14 cellular contexts compared by ENCODE assay signal in genomic region chr2:85756195-85756594, GRCh38. TPM values are rescaled to one million over a fixed set of nuclear protein-coding genes. Genes with fewer than 3 reads are reported as not detected.
DNase-seq lines count a peak whose midpoint lies in the region; ATAC-seq and TF ChIP-seq lines count a peak whose summit lies in the region.
"Had no signal": no experiment of that assay in that cellular context is flagged by ENCODE, and none has a peak within 500 bp of the region (broad histone marks: within the 10 kb centered on the region; RNA-seq: fewer than 3 reads in every experiment).

No MANE protein-coding gene starts in this region.

- intact Hi-C loops in uterus (cut with DNase I; ENCODE audit: low total_unique reads), result no loop called here

- peaks cover 18% of the 10 kb centered on the region for H3K27me3 Mint-ChIP-seq in glutamatergic neuron (ENCODE audit: unreplicated experiment)

- H4K91ac ChIP-seq in neuronal stem cell (ENCODE audit: low read depth, low read length, poor library complexity), result no peak overlapping the region

- no peak for TF ChIP-seq POLR2A in uterus (IDR thresholded peaks at IDR 0.05)

- no peak for TF ChIP-seq CTCF in SK-N-SH (IDR thresholded peaks at IDR 0.05)
- no peak for TF ChIP-seq CTCF in glutamatergic neuron (IDR thresholded peaks at IDR 0.05; ENCODE audit: partially characterized antibody, unreplicated experiment)
- no peak for TF ChIP-seq CTCF in uterus (IDR thresholded peaks at IDR 0.05)

- H3K79me1 ChIP-seq in neuronal stem cell (ENCODE audit: low read depth, low read length), result peaks cover 7% of the 10 kb centered on the region

- H2AK5ac ChIP-seq in neuronal stem cell (ENCODE audit: low read depth, low read length), result peak overlapping the region; percentile 34

- no peak for TF ChIP-seq RAD21 in SK-N-SH (IDR thresholded peaks at IDR 0.05; ENCODE audit: low read length)

- ATAC-seq in SK-N-SH treated with all-trans-retinoic acid at 6 μM for 48 hours (no peak), GM18502 (IDR thresholded peaks at IDR 0.05; ENCODE audit: poor library complexity, unreplicated experiment) (no peak), HG02970 (IDR thresholded peaks at IDR 0.05; ENCODE audit: low FRiP score, unreplicated experiment) (no peak)
- ATAC-seq: body of pancreas had no signal

- H2BK15ac ChIP-seq in neuronal stem cell (ENCODE audit: low read length), result no peak overlapping the region

- no peak for TF ChIP-seq EP300 in SK-N-SH (IDR thresholded peaks at IDR 0.05; ENCODE audit: borderline replicate concordance in 1 of 2, low read depth in 1 of 2, low read length in 1 of 2)

- H3K4ac ChIP-seq in neuronal stem cell (ENCODE audit: low read length), result no peak overlapping the region

- peak overlapping the region; percentile 42 for H3K14ac ChIP-seq in neuronal stem cell (ENCODE audit: low read length)

- H3K9me3 Mint-ChIP-seq in glutamatergic neuron (ENCODE audit: unreplicated experiment), result peaks cover 15% of the 10 kb centered on the region
- H3K9me3 Mint-ChIP-seq: H9 had no signal

- peaks cover 67% of the 10 kb centered on the region for H3K79me2 ChIP-seq in SK-N-SH (ENCODE audit: insufficient read depth)

- 83% methylated on average over 1 of the region's 6 CpGs for WGBS in SK-N-SH (ENCODE audit: low lambda C conversion rate)
- WGBS in neuronal stem cell (ENCODE audit: extremely low coverage in 2 of 2, insufficient read length in 2 of 2, insufficient replicate concordance in 1 of 2), 2 donors, result no CpG with 5 or more reads among the region's 6 CpGs

- H3K4me3 ChIP-seq in SK-N-SH (ENCODE audit: low read depth in 2 of 2, low read length in 1 of 2) (peak overlapping the region; percentile 7 to 79; a peak in 3 of 4 replicates), neuronal stem cell (ENCODE audit: low read length in 2 of 2) (peak overlapping the region in 1 of 2 donors; percentile 61), uterus (peak overlapping the region; percentile 65 to 68)
- H3K4me3 ChIP-seq: body of pancreas had no signal

- H2BK120ac ChIP-seq in neuronal stem cell (ENCODE audit: low read depth, low read length), result no peak overlapping the region

- peaks cover 13% of the 10 kb centered on the region for H3K4me1 Mint-ChIP-seq in glutamatergic neuron (ENCODE audit: low read depth, unreplicated experiment)

- H3K27ac Mint-ChIP-seq in glutamatergic neuron (ENCODE audit: unreplicated experiment), result no peak overlapping the region
- H3K27ac Mint-ChIP-seq: H9 had no signal

- H4K8ac ChIP-seq in neuronal stem cell (ENCODE audit: low read depth, low read length), result no peak overlapping the region

- peaks cover 13% of the 10 kb centered on the region for H3F3A ChIP-seq in SK-N-SH (replicated peaks; ENCODE audit: insufficient read depth)

- H3K4me2 ChIP-seq in SK-N-SH (peak overlapping the region; percentile 98), neuronal stem cell (ENCODE audit: insufficient read depth, low read length, poor library complexity, severe bottlenecking) (no peak overlapping the region)

- H3K36me3 ChIP-seq in SK-N-SH (replicated peaks in 1 of 2; ENCODE audit: control insufficient read depth in 1 of 2, insufficient read depth in 2 of 2, low read length in 1 of 2) (peaks cover 0 to 4% of the 10 kb centered on the region in 2 experiments), neuronal stem cell (replicated peaks in 1 of 2; ENCODE audit: control insufficient read depth in 2 of 2, insufficient read depth in 2 of 2, low read length in 2 of 2) (peaks cover 0 to 11% of the 10 kb centered on the region in 2 donors), uterus (no peaks in the 10 kb centered on the region)
- H3K36me3 ChIP-seq: pancreas had no signal

- H3K27me3 ChIP-seq in SK-N-SH (ENCODE audit: insufficient read depth) (no peaks in the 10 kb centered on the region), neuronal stem cell (ENCODE audit: control insufficient read depth in 3 of 3, insufficient read depth in 3 of 3, low read depth in 1 of 3, low read length in 3 of 3) (peaks cover 0 to 58% (median 3%) of the 10 kb centered on the region in 3 experiments), uterus (no peaks in the 10 kb centered on the region)
- H3K27me3 ChIP-seq: pancreas had no signal

- peak overlapping the region; percentile 63; the same call in 1 of the 2 replicates for H3K9ac ChIP-seq in SK-N-SH
- no peak overlapping the region for H3K9ac ChIP-seq in neuronal stem cell (ENCODE audit: low read depth, low read length, poor library complexity)

- peak overlapping the region; percentile 63 for H2BK12ac ChIP-seq in neuronal stem cell (ENCODE audit: low read length)

- no peak overlapping the region for H2AFZ ChIP-seq in SK-N-SH (ENCODE audit: low read depth)
- no peak overlapping the region for H2AFZ ChIP-seq in neuronal stem cell (ENCODE audit: low read length)

- H3K4me3 Mint-ChIP-seq in glutamatergic neuron (ENCODE audit: unreplicated experiment), result peak overlapping the region; percentile 91

- H3K27ac ChIP-seq in SK-N-SH (ENCODE audit: low read depth in 2 of 2, low read length in 1 of 2) (no peak overlapping the region), neuronal stem cell (replicated peaks; ENCODE audit: low read length) (no peak overlapping the region), uterus (peak overlapping the region; percentile 81 to 84)
- H3K27ac ChIP-seq: body of pancreas, pancreas had no signal

- H3K36me3 Mint-ChIP-seq in glutamatergic neuron (ENCODE audit: unreplicated experiment), result no peaks in the 10 kb centered on the region

- DNase-seq in SK-N-SH, result no peak
- no peak for DNase-seq in glutamatergic neuron
- no peak for DNase-seq in neuronal stem cell (ENCODE audit: low spot score)
- no peak for DNase-seq in uterus
- no peak for DNase-seq in MV-4-11 (lab: John Stamatoyannopoulos, UW)
- DNase-seq: activated T-cell treated with anti-CD3 and anti-CD28 coated beads, Interleukin-2, amount 50 U/mL, for 1 hour; H9; stimulated activated CD4-positive, alpha-beta T cell treated with anti-CD3 and anti-CD28 coated beads, Interleukin-4, amount 100 ng/mL, for 24 hours; stimulated activated naive CD4-positive, alpha-beta T cell treated with Interleukin-2 at 50 U/mL for 16 hours had no signal

- no peak overlapping the region for H2BK5ac ChIP-seq in neuronal stem cell (ENCODE audit: low read length)

- peaks cover 53% of the 10 kb centered on the region for H4K20me1 ChIP-seq in SK-N-SH (ENCODE audit: insufficient read depth)

- POLR2A ChIA-PET in SK-N-SH (lab: Yijun Ruan, JAX), result interaction anchor here (0.8 kb wide), 1 partner anchor 150 kb away, joined by 3 read pairs; no protein-coding TSS in a partner anchor

- H3K18ac ChIP-seq in neuronal stem cell (ENCODE audit: low read length), result peak overlapping the region; percentile 53

- peaks cover 6 to 31% of the 10 kb centered on the region in 2 experiments; a peak in 2 of 4 replicates for H3K4me1 ChIP-seq in SK-N-SH (ENCODE audit: control insufficient read depth in 1 of 2, insufficient read depth in 2 of 2, low read depth in 1 of 2, low read length in 1 of 2)
- H3K4me1 ChIP-seq in neuronal stem cell (ENCODE audit: control insufficient read depth in 2 of 2, insufficient read depth in 1 of 2, low read depth in 1 of 2, low read length in 2 of 2), result peaks cover 6 to 26% of the 10 kb centered on the region in 2 donors
- no peaks in the 10 kb centered on the region for H3K4me1 ChIP-seq in uterus

- H3K23ac ChIP-seq in neuronal stem cell (ENCODE audit: low read depth, low read length, poor library complexity), result no peak overlapping the region

- no peaks in the 10 kb centered on the region for H3K9me2 ChIP-seq in SK-N-SH

- no peaks in the 10 kb centered on the region for H3K9me3 ChIP-seq in SK-N-SH
- no peaks in the 10 kb centered on the region for H3K9me3 ChIP-seq in neuronal stem cell (replicated peaks in 1 of 2; ENCODE audit: control insufficient read depth in 2 of 2, insufficient read depth in 1 of 2, low read depth in 1 of 2, low read length in 2 of 2)
- no peaks in the 10 kb centered on the region for H3K9me3 ChIP-seq in uterus
- H3K9me3 ChIP-seq: body of pancreas, pancreas had no signal

- CTCF ChIA-PET in SK-N-SH (lab: Yijun Ruan, JAX), result interaction anchor here (0.7 to 34.7 kb wide), 8 partner anchors 9 to 52 kb away, joined by 3 to 626 read pairs (median 6); no protein-coding TSS in a partner anchor

TF ChIP-seq in SK-N-SH, 30 proteins besides CTCF, POLR2A, EP300 and RAD21:
- TF ChIP-seq ELF1 (IDR thresholded peaks at IDR 0.05) (no peak), TAF1 (IDR thresholded peaks at IDR 0.05; ENCODE audit: borderline replicate concordance, low read depth, low read length) (no peak)
TF ChIP-seq in SK-N-SH: peak in this region for 0.

TF ChIP-seq in SK-N-SH treated with all-trans-retinoic acid at 6 μM for 48 hours, 23 proteins besides CTCF, POLR2A, EP300 and RAD21:
- TF ChIP-seq ZNF8 (CRISPR knock-in tag; IDR thresholded peaks at IDR 0.05) (no peak), CSRNP3 (CRISPR knock-in tag; IDR thresholded peaks at IDR 0.05) (no peak), ZC3H10 (CRISPR knock-in tag; IDR thresholded peaks at IDR 0.05) (no peak), SNAI2 (CRISPR knock-in tag; IDR thresholded peaks at IDR 0.05) (no peak)

RNA-seq across cellular contexts. Expression of gene ATOH8, which starts 2.4 kb away (rescaled TPM):
- 5.6 and 6.4 TPM in 2 replicates for polyA plus RNA-seq in SK-N-SH (2012; rRNA removed)
- polyA plus RNA-seq in SK-N-SH (2012; cell fraction: cytosol; rRNA removed), result 2.9 and 4.3 TPM in 2 replicates
- 7.0 and 7.3 TPM in 2 replicates for polyA plus RNA-seq in SK-N-SH (2012; cell fraction: nucleus; rRNA removed)
- total RNA-seq in glutamatergic neuron (ENCODE audit: unreplicated experiment), result 9.0 TPM
- polyA plus RNA-seq in neuronal stem cell (2013, experiment 1 of 2), result 1.8 TPM
- polyA plus RNA-seq in neuronal stem cell (2013, experiment 2 of 2), result 1.6 TPM
- total RNA-seq in uterus, result 10 to 100 TPM; 13.2 to 83.0 (median 45.3) TPM

Comparison
In these comparisons a context has a peak if more than half of its experiments do, and no peak if none do; other contexts are left out.
1. H3K27ac ChIP-seq: peak in uterus (2 of 2); none in SK-N-SH (0 of 2) and neuronal stem cell (single experiment).